ENCODE assay signal across 8 cellular contexts in the genomic region with DNA sequence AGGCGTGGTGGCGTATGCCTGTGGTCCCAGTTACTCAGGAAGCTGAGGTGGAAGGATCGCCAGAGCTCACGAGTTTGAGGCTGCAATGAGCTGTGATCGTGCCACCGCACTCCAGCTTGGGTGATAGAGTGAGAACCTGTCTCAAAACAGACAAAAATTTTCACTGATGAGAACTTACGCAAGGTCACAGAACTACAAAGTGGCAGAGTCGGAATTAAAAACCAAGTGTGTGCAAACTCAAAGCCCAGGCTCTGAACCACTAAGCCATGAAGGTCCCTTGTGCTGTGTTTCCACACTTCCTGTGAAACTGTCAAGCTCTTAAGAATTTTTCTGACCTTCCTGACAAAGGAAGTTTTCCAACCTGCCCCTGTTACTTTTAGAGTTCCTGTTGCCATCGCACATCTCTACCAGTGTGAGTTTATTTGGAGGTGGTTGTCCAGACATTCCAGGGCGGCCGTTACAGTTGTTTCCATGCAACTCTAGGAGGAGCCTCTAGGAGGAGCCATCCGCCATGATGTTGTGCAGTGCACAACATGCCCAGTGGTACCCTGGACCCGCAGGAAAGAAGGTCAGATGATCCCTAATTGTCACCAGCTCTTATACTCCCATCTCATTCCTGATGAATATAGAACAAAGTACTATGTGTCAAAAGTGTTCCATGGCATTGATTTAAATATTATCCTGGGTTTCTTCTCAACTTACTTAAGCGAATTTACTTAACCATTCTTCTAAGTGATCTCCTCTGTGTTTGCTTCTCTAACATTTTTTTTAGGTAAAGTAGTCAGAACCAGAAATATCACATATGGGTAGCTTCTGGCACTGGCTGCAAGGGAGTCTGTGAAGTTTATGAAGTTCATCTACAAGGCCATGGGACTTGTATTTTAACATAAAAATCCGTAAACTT. TPM values are rescaled to one million over a fixed set of nuclear protein-coding genes. Genes with fewer than 3 reads are reported as not detected.
DNase-seq lines count a peak whose midpoint lies in the region; ATAC-seq, FAIRE-seq and TF ChIP-seq lines count a peak whose summit lies in the region.

No MANE protein-coding gene starts in this region.

- H3K4me1 Mint-ChIP-seq in naive thymus-derived CD4-positive, alpha-beta T cell, result peaks cover 0 to 2% (median 0%) of the 10 kb centered on the region in 7 donors

- no peaks in the 10 kb centered on the region; a peak in 1 of 22 replicates for H3K9me3 ChIP-seq in BLaER1 treated with 17β-estradiol and CSF1 and Interleukin-3, amounts not matched to agents 10 nM and 100 nM (replicated peaks in 1 of 11)
- no peaks in the 10 kb centered on the region for H3K9me3 ChIP-seq in naive thymus-derived CD4-positive, alpha-beta T cell (ENCODE audit: control insufficient read depth in 2 of 3, low read length in 3 of 3)

- CTCF ChIA-PET in naive thymus-derived CD4-positive, alpha-beta T cell (lab: Charles Lee), result no interaction called here

- no peak overlapping the region for H3K27ac Mint-ChIP-seq in naive thymus-derived CD4-positive, alpha-beta T cell

- peak overlapping the region in 1 of 11 experiments; percentile 31; a peak in 1 of 22 replicates for H3K9ac ChIP-seq in BLaER1 treated with 17β-estradiol and CSF1 and Interleukin-3, amounts not matched to agents 10 nM and 100 nM

- H4K20me1 ChIP-seq in BLaER1 treated with 17β-estradiol and CSF1 and Interleukin-3, amounts not matched to agents 10 nM and 100 nM, result no peaks in the 10 kb centered on the region

- no peak overlapping the region for H3K4me3 Mint-ChIP-seq in naive thymus-derived CD4-positive, alpha-beta T cell

- peak; percentile 15 for FAIRE-seq in H54 (lab: Jason Lieb, UNC)

- peak overlapping the region in 2 of 10 experiments; percentile 0 to 20; a peak in 2 of 20 replicates for H3K4me3 ChIP-seq in BLaER1 treated with 17β-estradiol and CSF1 and Interleukin-3, amounts not matched to agents 10 nM and 100 nM
- no peak overlapping the region for H3K4me3 ChIP-seq in naive thymus-derived CD4-positive, alpha-beta T cell (ENCODE audit: low read length)

- no peak for ATAC-seq in naive thymus-derived CD4-positive, alpha-beta T cell

- peaks cover 0 to 2% (median 0%) of the 10 kb centered on the region in 11 donors for H3K9me3 Mint-ChIP-seq in naive thymus-derived CD4-positive, alpha-beta T cell

- peaks cover 11 to 22% (median 18%) of the 10 kb centered on the region in 10 experiments for H3K4me1 ChIP-seq in BLaER1 treated with 17β-estradiol and CSF1 and Interleukin-3, amounts not matched to agents 10 nM and 100 nM
- no peaks in the 10 kb centered on the region for H3K4me1 ChIP-seq in naive thymus-derived CD4-positive, alpha-beta T cell (ENCODE audit: control insufficient read depth in 2 of 2, insufficient read depth in 2 of 2, low read length in 2 of 2)

- DNase-seq in H54 (ENCODE audit: insufficient read length, low spot score) (peak; percentile 41), SK-N-DZ (ENCODE audit: low spot score) (peak; percentile 38), iPS DF 19.7 (ENCODE audit: low read depth, low spot score) (peak; percentile 33), dedifferentiated amniotic fluid mesenchymal stem cell (ENCODE audit: extremely low spot score) (no peak), hippocampal formation (lab: John Stamatoyannopoulos, UW) (no peak), T-helper 2 cell (no peak)
- DNase-seq in naive thymus-derived CD4-positive, alpha-beta T cell, result no peak

- TF ChIP-seq POLR2A in H54 (IDR thresholded peaks at IDR 0.05; ENCODE audit: low read depth, low read length), result no peak

- H3K27me3 Mint-ChIP-seq in naive thymus-derived CD4-positive, alpha-beta T cell, result peaks cover 0 to 13% (median 11%) of the 10 kb centered on the region in 5 donors

- H3K4me2 ChIP-seq in BLaER1 treated with 17β-estradiol and CSF1 and Interleukin-3, amounts not matched to agents 10 nM and 100 nM, result peak overlapping the region; percentile 23 to 80 (median 72)

- peak overlapping the region in 4 of 11 experiments; percentile 28 to 52 (median 42); a peak in 5 of 22 replicates for H3K27ac ChIP-seq in BLaER1 treated with 17β-estradiol and CSF1 and Interleukin-3, amounts not matched to agents 10 nM and 100 nM
- H3K27ac ChIP-seq in naive thymus-derived CD4-positive, alpha-beta T cell (ENCODE audit: low read depth, low read length), result no peak overlapping the region

- H3K36me3 ChIP-seq in BLaER1 treated with 17β-estradiol and CSF1 and Interleukin-3, amounts not matched to agents 10 nM and 100 nM, result no peaks in the 10 kb centered on the region
- no peaks in the 10 kb centered on the region for H3K36me3 ChIP-seq in naive thymus-derived CD4-positive, alpha-beta T cell (ENCODE audit: control insufficient read depth in 2 of 3, insufficient read depth in 3 of 3, low read length in 3 of 3)

- no peaks in the 10 kb centered on the region for H3K27me3 ChIP-seq in BLaER1 treated with 17β-estradiol and CSF1 and Interleukin-3, amounts not matched to agents 10 nM and 100 nM
- no peaks in the 10 kb centered on the region for H3K27me3 ChIP-seq in naive thymus-derived CD4-positive, alpha-beta T cell (ENCODE audit: control insufficient read depth in 2 of 2, insufficient read depth in 2 of 2, low read length in 2 of 2)

- POLR2A ChIA-PET in naive thymus-derived CD4-positive, alpha-beta T cell (lab: Charles Lee), result no interaction called here

- intact Hi-C loops in naive thymus-derived CD4-positive, alpha-beta T cell (cut with micrococcal nuclease), result no loop called here

- peaks cover 0 to 2% (median 0%) of the 10 kb centered on the region in 5 donors for H3K36me3 Mint-ChIP-seq in naive thymus-derived CD4-positive, alpha-beta T cell

RNA-seq across cellular contexts. Expression of gene LYZL1, which starts 49.0 kb away (rescaled TPM):
- not detected in 2 replicates for polyA plus RNA-seq in SK-N-DZ (2014; cell fraction: cytosol; rRNA removed)
- polyA plus RNA-seq in SK-N-DZ (2014; cell fraction: nucleus; rRNA removed), result not detected in 2 replicates
- not detected for total RNA-seq in naive thymus-derived CD4-positive, alpha-beta T cell
- not detected for polyA plus RNA-seq in naive thymus-derived CD4-positive, alpha-beta T cell

Comparison
In these comparisons a context has a peak if more than half of its experiments do, and no peak if none do; other contexts are left out.
1. DNase-seq: peak in H54 (single experiment), SK-N-DZ (single experiment) and iPS DF 19.7 (single experiment); none in dedifferentiated amniotic fluid mesenchymal stem cell (single experiment), naive thymus-derived CD4-positive, alpha-beta T cell (0 of 9), hippocampal formation (0 of 2) and T-helper 2 cell (0 of 5).